Comparison of ENCODE assay signal across 8 cellular contexts in the genomic region with DNA sequence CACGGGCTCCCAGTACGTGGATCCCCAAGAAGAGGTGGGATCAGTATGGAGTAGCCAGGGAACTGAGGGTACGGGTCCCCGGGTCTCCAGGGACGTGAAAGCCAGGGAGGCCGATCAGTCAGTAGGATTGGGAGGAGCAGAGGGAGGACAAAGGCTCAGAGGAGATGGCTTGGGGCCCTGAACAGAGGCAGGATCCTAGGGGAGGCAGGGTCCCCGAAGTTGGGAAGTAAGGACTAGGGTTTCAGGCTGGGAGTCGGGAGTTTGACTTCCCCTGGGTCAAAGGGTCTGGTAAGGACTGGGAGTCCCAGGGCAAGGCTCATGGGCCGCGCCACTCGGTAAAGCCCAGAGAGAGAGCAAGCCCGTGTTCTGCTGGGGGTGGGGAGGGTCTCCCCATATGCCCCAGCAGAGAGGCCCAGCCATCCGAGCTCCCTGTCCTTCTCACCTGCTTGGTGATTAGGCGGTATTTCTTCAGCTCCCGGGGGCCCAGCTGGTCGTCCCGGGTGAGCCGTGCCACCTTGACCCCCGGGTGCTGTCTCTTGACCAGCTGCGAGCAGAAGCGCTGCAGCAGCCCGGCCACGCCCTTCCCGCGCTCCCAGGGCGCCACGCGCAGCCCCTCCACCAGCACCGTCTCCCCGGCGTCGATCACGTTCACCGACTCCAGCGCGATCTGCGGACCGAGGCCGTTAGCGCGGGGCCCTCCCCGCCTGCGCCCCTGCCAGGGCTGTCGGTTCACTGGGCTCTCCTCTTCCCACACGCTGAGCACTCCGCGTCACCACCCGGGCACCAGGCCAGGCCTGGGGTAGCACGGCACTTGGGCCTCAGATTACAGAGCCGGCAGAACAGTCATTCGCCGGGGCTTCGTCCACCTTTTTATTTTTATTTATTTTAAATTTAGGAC. TPM values are rescaled to one million over a fixed set of nuclear protein-coding genes. Genes with fewer than 3 reads are reported as not detected.
A peak's percentile ranks its signal among the peaks of the same experiment; 100 is the strongest.
DNase-seq lines count a peak whose midpoint lies in the region; ATAC-seq and TF ChIP-seq lines count a peak whose summit lies in the region.

No MANE protein-coding gene starts in this region.

- peaks cover 43% of the 10 kb centered on the region for H3K4me1 Mint-ChIP-seq in T-helper 17 cell
- H3K4me1 Mint-ChIP-seq in glutamatergic neuron (ENCODE audit: low read depth, unreplicated experiment): peaks cover 16% of the 10 kb centered on the region

- peak overlapping the region; percentile 82 for H3K4me3 Mint-ChIP-seq in T-helper 17 cell
- H3K4me3 Mint-ChIP-seq in glutamatergic neuron (ENCODE audit: unreplicated experiment): peak overlapping the region; percentile 73

- H3K4me3 ChIP-seq in AG09309 (ENCODE audit: control insufficient read depth, low read depth, low read length) (peak overlapping the region; percentile 15), HFF-Myc (replicated peaks; ENCODE audit: low read depth, low read length) (peak overlapping the region; percentile 23; the same call in 1 of the 2 replicates)

- H3K9me3 ChIP-seq in T-helper 17 cell (ENCODE audit: control insufficient read depth, low read length, poor library complexity, severe bottlenecking): no peaks in the 10 kb centered on the region

- ATAC-seq in T-helper 17 cell (no peak), sciatic nerve (peak; percentile 40), GM21786 (IDR thresholded peaks at IDR 0.05; ENCODE audit: unreplicated experiment) (no peak), HG03439 (IDR thresholded peaks at IDR 0.05; ENCODE audit: unreplicated experiment) (no peak)

- H3K27ac Mint-ChIP-seq in T-helper 17 cell (peak overlapping the region; percentile 82), glutamatergic neuron (ENCODE audit: unreplicated experiment) (no peak overlapping the region)

- DNase-seq in AG09309 (ENCODE audit: low read depth): no peak
- DNase-seq in HFF-Myc (ENCODE audit: extremely low read depth, low read depth): peak; percentile 35
- no peak for DNase-seq in T-helper 17 cell
- no peak for DNase-seq in glutamatergic neuron
- no peak for DNase-seq in sciatic nerve (ENCODE audit: low spot score)
- no peak for DNase-seq in SIG-M5 (lab: John Stamatoyannopoulos, UW)

- TF ChIP-seq CTCF in AG09309 (IDR thresholded peaks at IDR 0.05; ENCODE audit: control insufficient read depth, insufficient read depth, low read depth, low read length, missing control alignments): no peak
- TF ChIP-seq CTCF in HFF-Myc (IDR thresholded peaks at IDR 0.05; ENCODE audit: low read depth, low read length, missing control alignments): no peak
- TF ChIP-seq CTCF in glutamatergic neuron (IDR thresholded peaks at IDR 0.05; ENCODE audit: partially characterized antibody, unreplicated experiment): no peak

- peaks cover 10% of the 10 kb centered on the region for H3K9me3 Mint-ChIP-seq in glutamatergic neuron (ENCODE audit: unreplicated experiment)

- H3K27me3 Mint-ChIP-seq in T-helper 17 cell (peaks cover 88% of the 10 kb centered on the region), glutamatergic neuron (ENCODE audit: unreplicated experiment) (peaks cover 62% of the 10 kb centered on the region)

- intact Hi-C loops in sciatic nerve (cut with DNase I): no loop called here

- peaks cover 17% of the 10 kb centered on the region for H3K36me3 Mint-ChIP-seq in T-helper 17 cell (ENCODE audit: low read depth)
- peaks cover 6% of the 10 kb centered on the region for H3K36me3 Mint-ChIP-seq in glutamatergic neuron (ENCODE audit: unreplicated experiment)

RNA-seq across cellular contexts. Expression of a gene that starts 7.0 kb away (rescaled TPM):
- total RNA-seq in T-helper 17 cell: not detected
- total RNA-seq in glutamatergic neuron (ENCODE audit: unreplicated experiment): 2.4 TPM
- total RNA-seq in sciatic nerve: not detected

RNA-seq across cellular contexts. Expression of a gene that starts 7.7 kb away (rescaled TPM):
- total RNA-seq in T-helper 17 cell (not detected), glutamatergic neuron (ENCODE audit: unreplicated experiment) (8.4 TPM), sciatic nerve (not detected)

RNA-seq across cellular contexts. Expression of a gene that starts 18.8 kb away (rescaled TPM):
- total RNA-seq in T-helper 17 cell: 10 to 100 TPM in 1 of 2 donors, 1 to 10 TPM in 1; 9.7 to 11.7 TPM
- total RNA-seq in glutamatergic neuron (ENCODE audit: unreplicated experiment): 50.4 TPM
- total RNA-seq in sciatic nerve: 22.1 TPM

RNA-seq across cellular contexts. Expression of a gene that starts 27.7 kb away (rescaled TPM):
- not detected for total RNA-seq in T-helper 17 cell
- total RNA-seq in glutamatergic neuron (ENCODE audit: unreplicated experiment): not detected
- not detected for total RNA-seq in sciatic nerve

RNA-seq across cellular contexts. Expression of a gene that starts 44.3 kb away (rescaled TPM):
- total RNA-seq in T-helper 17 cell (10 to 100 TPM; 39.0 to 44.7 TPM), glutamatergic neuron (ENCODE audit: unreplicated experiment) (47.1 TPM), sciatic nerve (89.7 TPM)
